Comparison of ENCODE assay signal across 8 cellular contexts in the genomic region with DNA sequence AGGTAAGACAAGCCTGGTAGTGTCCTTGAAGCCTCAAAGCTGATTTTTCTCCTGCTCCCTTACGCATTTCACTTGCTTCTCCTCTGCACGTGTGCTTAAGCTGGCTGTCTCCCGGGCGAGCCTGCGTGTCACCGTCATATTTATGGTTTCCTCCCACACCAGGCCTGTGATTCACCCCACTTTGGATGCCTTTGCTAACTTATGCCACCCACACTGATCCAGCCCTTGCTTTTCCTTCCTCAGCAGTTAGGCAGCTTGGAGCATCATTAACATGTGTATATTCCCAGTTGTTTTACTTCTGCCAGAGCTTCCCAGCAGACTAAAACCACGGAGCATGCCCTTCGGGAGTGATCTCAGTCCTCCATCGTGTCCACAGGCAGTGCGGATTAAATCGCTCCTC. TPM values are rescaled to one million over a fixed set of nuclear protein-coding genes. Genes with fewer than 3 reads are reported as not detected.
DNase-seq lines count a peak whose midpoint lies in the region; ATAC-seq, FAIRE-seq and TF ChIP-seq lines count a peak whose summit lies in the region.

No MANE protein-coding gene starts in this region.

- no peak for TF ChIP-seq POLR2A in right lobe of liver (IDR thresholded peaks at IDR 0.05)

- H3K79me2 ChIP-seq in keratinocyte (ENCODE audit: control insufficient read depth, insufficient read depth, low read length), result peaks cover 51% of the 10 kb centered on the region

- ATAC-seq in right lobe of liver (no peak), GM21360 (IDR thresholded peaks at IDR 0.05; ENCODE audit: unreplicated experiment) (no peak)

- FAIRE-seq in keratinocyte (lab: Jason Lieb, UNC), result peak; percentile 67

- peak overlapping the region; percentile 15 for H2AFZ ChIP-seq in keratinocyte (ENCODE audit: control insufficient read depth, low read length)

- intact Hi-C loops in CD4-positive, alpha-beta memory T cell (cut with micrococcal nuclease), result no loop called here
- intact Hi-C loops in right lobe of liver (cut with DNase I), result loop anchor here (5.0 to 10.0 kb wide), 2 partner anchors 146 to 148 kb away; no protein-coding TSS in a partner anchor

- no peaks in the 10 kb centered on the region for H3K9me3 ChIP-seq in CD4-positive, alpha-beta memory T cell (ENCODE audit: control insufficient read depth in 1 of 2, low read length in 2 of 2)
- H3K9me3 ChIP-seq in keratinocyte (ENCODE audit: control insufficient read depth, low read depth, low read length), result peaks cover 4% of the 10 kb centered on the region
- no peaks in the 10 kb centered on the region for H3K9me3 ChIP-seq in right lobe of liver

- peaks cover 0 to 3% (median under 1%) of the 10 kb centered on the region in 8 donors for H3K9me3 Mint-ChIP-seq in CD4-positive, alpha-beta memory T cell

- no peak overlapping the region for H3K4me3 ChIP-seq in CD4-positive, alpha-beta memory T cell (ENCODE audit: low read length in 2 of 2)
- H3K4me3 ChIP-seq in keratinocyte (ENCODE audit: control insufficient read depth in 2 of 3, extremely low read depth in 1 of 3, insufficient read depth in 2 of 3, low read depth in 1 of 3, low read length in 3 of 3), result peak overlapping the region; percentile 55 to 85 (median 83)
- H3K4me3 ChIP-seq in right lobe of liver, result no peak overlapping the region

- peaks cover 6% of the 10 kb centered on the region for H3K9me1 ChIP-seq in keratinocyte (ENCODE audit: control insufficient read depth, extremely low read depth, insufficient read depth, low read length)

- peak overlapping the region; percentile 86 for H3K9ac ChIP-seq in keratinocyte (ENCODE audit: control insufficient read depth, extremely low read depth, insufficient read depth, low read length)

- H3K4me3 Mint-ChIP-seq in CD4-positive, alpha-beta memory T cell, result peak overlapping the region; percentile 55 to 95 (median 92)

- H4K20me1 ChIP-seq in keratinocyte (ENCODE audit: control insufficient read depth, extremely low read depth, insufficient read depth, low read length), result no peaks in the 10 kb centered on the region

- 27% methylated on average over 9 of the region's 11 CpGs for whole genome bisulfite sequencing in right lobe of liver (ENCODE audit: insufficient coverage, low coverage, low lambda C conversion rate, missing lambda C conversion rate)

- H3K36me3 Mint-ChIP-seq in CD4-positive, alpha-beta memory T cell, result peaks cover 15 to 30% of the 10 kb centered on the region in 2 donors

- H3K4me2 ChIP-seq in keratinocyte (ENCODE audit: control insufficient read depth, extremely low read depth, insufficient read depth, low read depth, low read length), result peak overlapping the region; percentile 88

- TF ChIP-seq CTCF in RWPE1 (conservative IDR thresholded peaks at IDR 0.05; ENCODE audit: low read depth) (no peak), keratinocyte (optimal IDR thresholded peaks at IDR 0.05 in 1 of 3, IDR thresholded peaks at IDR 0.05 in 1 of 3, conservative IDR thresholded peaks at IDR 0.05 in 1 of 3; ENCODE audit: extremely low read depth in 1 of 3, insufficient read depth in 2 of 3, low read length in 3 of 3) (no peak), right lobe of liver (IDR thresholded peaks at IDR 0.05) (no peak)

- H3K4me1 Mint-ChIP-seq in CD4-positive, alpha-beta memory T cell, result peaks cover 43 to 69% (median 55%) of the 10 kb centered on the region in 4 donors

- no peaks in the 10 kb centered on the region for H3K36me3 ChIP-seq in CD4-positive, alpha-beta memory T cell (ENCODE audit: insufficient read depth, low read length)
- no peaks in the 10 kb centered on the region for H3K36me3 ChIP-seq in keratinocyte (ENCODE audit: control insufficient read depth in 2 of 2, extremely low read depth in 1 of 2, insufficient read depth in 2 of 2, low read length in 2 of 2)
- H3K36me3 ChIP-seq in right lobe of liver, result no peaks in the 10 kb centered on the region

- peak overlapping the region; percentile 13 to 96 (median 85) for H3K27ac Mint-ChIP-seq in CD4-positive, alpha-beta memory T cell

- CTCF ChIA-PET in CD4-positive, alpha-beta memory T cell (lab: Charles Lee; ENCODE audit: partially characterized antibody), result interaction anchor here (0.8 to 9.5 kb wide), 11 partner anchors 8 to 193 kb away, joined by 3 to 275 read pairs (median 43); no protein-coding TSS in a partner anchor
- CTCF ChIA-PET in RWPE1 (lab: Yijun Ruan, JAX), result interaction anchor here (0.5 to 1.3 kb wide), 6 partner anchors 10 to 723 kb away, joined by 3 to 4 read pairs (median 3); no protein-coding TSS in a partner anchor

- H3K4me1 ChIP-seq in CD4-positive, alpha-beta memory T cell (ENCODE audit: insufficient read depth, low read length), result peaks cover 48% of the 10 kb centered on the region
- H3K4me1 ChIP-seq in keratinocyte (ENCODE audit: control insufficient read depth, extremely low read depth, insufficient read depth, low read length) (peaks cover 37% of the 10 kb centered on the region), right lobe of liver (peaks cover 0 to 25% (median 2%) of the 10 kb centered on the region in 4 donors)

- no peaks in the 10 kb centered on the region for H3K27me3 Mint-ChIP-seq in CD4-positive, alpha-beta memory T cell

- POLR2A ChIA-PET in CD4-positive, alpha-beta memory T cell (lab: Charles Lee; ENCODE audit: partially characterized antibody), result interaction anchor here (1.2 to 5.8 kb wide), 15 partner anchors 11 to 308 kb away, joined by 3 to 140 read pairs (median 15); partner anchors contain the start of genes POLR1A and PTCD3
- POLR2A ChIA-PET in RWPE1 (lab: Yijun Ruan, JAX; ENCODE audit: low non-redundant PET), result interaction anchor here (0.5 kb wide), 1 partner anchor 10 kb away, joined by 3 read pairs; no protein-coding TSS in a partner anchor

- no peak overlapping the region for H3K27ac ChIP-seq in CD4-positive, alpha-beta memory T cell (ENCODE audit: low read depth, low read length)
- peak overlapping the region; percentile 62 for H3K27ac ChIP-seq in RWPE1
- peak overlapping the region; percentile 69 for H3K27ac ChIP-seq in keratinocyte (ENCODE audit: control insufficient read depth, insufficient read depth, low read length)
- H3K27ac ChIP-seq in right lobe of liver, result no peak overlapping the region

- H3K27me3 ChIP-seq in CD4-positive, alpha-beta memory T cell (ENCODE audit: insufficient read depth, low read length), result no peaks in the 10 kb centered on the region
- no peaks in the 10 kb centered on the region for H3K27me3 ChIP-seq in keratinocyte (ENCODE audit: control insufficient read depth, extremely low read depth, insufficient read depth, low read length)
- no peaks in the 10 kb centered on the region for H3K27me3 ChIP-seq in right lobe of liver

- DNase-seq in CD4-positive, alpha-beta memory T cell, result peak in 1 of 5 donors; percentile 51
- DNase-seq in RWPE1 (ENCODE audit: low spot score) (peak; percentile 77), amniotic epithelial cell (ENCODE audit: low read depth) (peak; percentile 96), keratinocyte (ENCODE audit: low read depth, low spot score) (no peak), NCI-H128 (lab: John Stamatoyannopoulos, UW; ENCODE audit: unreplicated experiment) (no peak), right lobe of liver (no peak)
- peak; percentile 73 for DNase-seq in stimulated activated CD4-positive, alpha-beta T cell treated with anti-CD3 and anti-CD28 coated beads, Interleukin-1b, Interleukin-23, amount 100 ng/mL, for 48 hours

- dilution Hi-C loops in keratinocyte (cut with MboI; ENCODE audit: extremely low pct_ligation_motif_present, low sequenced_read_pairs), result no loop called here

RNA-seq across cellular contexts. Expression of gene ST3GAL5, which starts 2.2 kb away (rescaled TPM):
- 10 to 100 TPM; 37.1 to 41.7 TPM for total RNA-seq in CD4-positive, alpha-beta memory T cell
- 10 to 100 TPM in 1 of 2 donors, 1 to 10 TPM in 1; 8.0 to 13.3 TPM for polyA plus RNA-seq in CD4-positive, alpha-beta memory T cell
- 29.7 to 43.5 TPM (median 39.7 TPM) in 3 replicates for polyA plus RNA-seq in keratinocyte
- polyA plus RNA-seq in keratinocyte (2011; ENCODE audit: low read depth), result 7.1 TPM
- polyA plus RNA-seq in keratinocyte (2011; cell fraction: cytosol; rRNA removed), result 30.7 and 44.2 TPM in 2 replicates
- 49.3 and 50.8 TPM in 2 replicates for polyA plus RNA-seq in keratinocyte (2011; cell fraction: nucleus; rRNA removed)
- polyA plus RNA-seq in keratinocyte (2012; ENCODE audit: low replicate concordance), result 7.0 and 24.6 TPM in 2 replicates
- polyA minus RNA-seq in keratinocyte, result 16.0 to 43.2 TPM (median 26.8 TPM) in 3 replicates
- 18.2 TPM for polyA minus RNA-seq in keratinocyte (2011; cell fraction: cytosol; rRNA and poly(A)+ RNA removed)
- polyA minus RNA-seq in keratinocyte (2011; cell fraction: nucleus; rRNA and poly(A)+ RNA removed), result 19.0 and 37.9 TPM in 2 replicates
- total RNA-seq in right lobe of liver, result 10 to 100 TPM in 4 of 6 experiments, 1 to 10 TPM in 2; 8.6 to 22.2 (median 10.9) TPM

Comparison
In these comparisons a context has a peak if more than half of its experiments do, and no peak if none do; other contexts are left out.
1. DNase-seq: peak in RWPE1 (single experiment), amniotic epithelial cell (single experiment) and stimulated activated CD4-positive, alpha-beta T cell treated with anti-CD3 and anti-CD28 coated beads, Interleukin-1b, Interleukin-23, amount 100 ng/mL, for 48 hours (single experiment); none in keratinocyte (single experiment), NCI-H128 (single experiment) and right lobe of liver (0 of 3).
2. H3K27ac ChIP-seq: peak in RWPE1 (single experiment) and keratinocyte (single experiment); none in CD4-positive, alpha-beta memory T cell (single experiment) and right lobe of liver (0 of 3).
3. H3K4me3 ChIP-seq: peak in keratinocyte (3 of 3); none in CD4-positive, alpha-beta memory T cell (0 of 2) and right lobe of liver (0 of 3).